ENCODE assay signal across 2 cellular contexts in the genomic region with DNA sequence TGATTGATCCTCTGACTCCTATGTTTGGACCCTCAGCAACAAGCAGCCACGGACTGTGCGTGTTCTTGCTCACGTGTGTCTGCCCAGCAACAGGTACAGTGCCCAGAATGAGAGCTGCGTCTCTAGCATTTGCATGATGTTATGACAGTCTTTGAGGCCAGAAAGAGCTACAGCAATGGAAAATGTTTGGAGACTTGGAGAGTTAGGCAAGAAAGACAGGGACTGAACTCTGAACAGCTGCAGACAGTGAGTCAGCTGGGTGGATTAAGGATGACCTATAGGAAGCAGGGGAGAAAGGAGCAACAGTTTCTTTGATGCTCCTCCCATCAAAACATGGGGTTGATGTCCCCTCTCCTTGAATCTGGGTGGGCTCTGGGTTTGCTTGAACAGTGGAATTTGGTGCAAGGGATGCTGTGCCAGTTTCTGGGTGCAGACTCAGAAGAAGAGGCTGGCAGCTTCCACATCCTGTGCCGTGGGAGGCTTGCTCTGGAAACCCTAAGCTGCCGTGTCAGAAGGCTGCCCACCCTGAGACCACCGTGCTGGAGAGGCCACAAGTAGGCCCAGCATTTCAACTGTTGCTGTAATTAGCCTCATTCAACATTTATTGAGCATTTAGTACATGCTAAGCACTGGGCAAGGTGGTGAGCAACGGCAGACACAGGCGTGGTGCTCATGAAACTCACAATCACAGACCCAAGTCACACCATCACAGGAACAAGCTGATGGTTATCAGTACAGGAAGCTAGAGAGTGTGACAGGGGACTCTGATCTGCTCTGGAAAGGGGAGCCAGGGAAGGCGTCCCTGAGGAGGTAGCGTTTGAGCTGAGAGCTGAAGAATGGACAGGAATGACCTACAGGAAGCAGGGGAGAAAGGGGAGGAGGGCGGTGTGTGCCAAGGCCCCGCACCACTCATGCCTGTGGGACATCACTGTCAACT.
TF ChIP-seq lines count a peak whose summit lies in the region.

No MANE protein-coding gene starts in this region.

TF ChIP-seq in HepG2, 621 proteins besides CTCF, POLR2A, EP300 and RAD21:
- TF ChIP-seq RFXANK (CRISPR knock-in tag; IDR thresholded peaks at IDR 0.05) (no peak), ZNF614 (CRISPR knock-in tag; IDR thresholded peaks at IDR 0.05; ENCODE audit: borderline replicate concordance) (no peak), HDAC2 (CRISPR knock-in tag; IDR thresholded peaks at IDR 0.05) (no peak), ZBTB8A (CRISPR knock-in tag; IDR thresholded peaks at IDR 0.05; ENCODE audit: borderline replicate concordance, low read depth) (no peak), ZNF556 (CRISPR knock-in tag; IDR thresholded peaks at IDR 0.05; ENCODE audit: borderline replicate concordance) (no peak), SRF (IDR thresholded peaks at IDR 0.05; ENCODE audit: low read depth, low read length) (no peak), FOXK2 (IDR thresholded peaks at IDR 0.05) (no peak), HES4 (CRISPR knock-in tag; IDR thresholded peaks at IDR 0.05; ENCODE audit: borderline replicate concordance) (no peak), RFX1 (IDR thresholded peaks at IDR 0.05) (no peak), ZNF101 (CRISPR knock-in tag; IDR thresholded peaks at IDR 0.05; ENCODE audit: borderline replicate concordance, low read depth) (no peak), ZBTB7A (CRISPR knock-in tag; IDR thresholded peaks at IDR 0.05) (no peak), MZF1 (CRISPR knock-in tag; IDR thresholded peaks at IDR 0.05; ENCODE audit: borderline replicate concordance) (no peak), DNMT1 (CRISPR knock-in tag; IDR thresholded peaks at IDR 0.05) (no peak)
- TF ChIP-seq, protein P1, sequence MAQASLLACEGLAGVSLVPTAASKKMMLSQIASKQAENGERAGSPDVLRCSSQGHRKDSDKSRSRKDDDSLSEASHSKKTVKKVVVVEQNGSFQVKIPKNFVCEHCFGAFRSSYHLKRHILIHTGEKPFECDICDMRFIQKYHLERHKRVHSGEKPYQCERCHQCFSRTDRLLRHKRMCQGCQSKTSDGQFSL (CRISPR knock-in tag; IDR thresholded peaks at IDR 0.05): no peak
- TF ChIP-seq, protein P2, sequence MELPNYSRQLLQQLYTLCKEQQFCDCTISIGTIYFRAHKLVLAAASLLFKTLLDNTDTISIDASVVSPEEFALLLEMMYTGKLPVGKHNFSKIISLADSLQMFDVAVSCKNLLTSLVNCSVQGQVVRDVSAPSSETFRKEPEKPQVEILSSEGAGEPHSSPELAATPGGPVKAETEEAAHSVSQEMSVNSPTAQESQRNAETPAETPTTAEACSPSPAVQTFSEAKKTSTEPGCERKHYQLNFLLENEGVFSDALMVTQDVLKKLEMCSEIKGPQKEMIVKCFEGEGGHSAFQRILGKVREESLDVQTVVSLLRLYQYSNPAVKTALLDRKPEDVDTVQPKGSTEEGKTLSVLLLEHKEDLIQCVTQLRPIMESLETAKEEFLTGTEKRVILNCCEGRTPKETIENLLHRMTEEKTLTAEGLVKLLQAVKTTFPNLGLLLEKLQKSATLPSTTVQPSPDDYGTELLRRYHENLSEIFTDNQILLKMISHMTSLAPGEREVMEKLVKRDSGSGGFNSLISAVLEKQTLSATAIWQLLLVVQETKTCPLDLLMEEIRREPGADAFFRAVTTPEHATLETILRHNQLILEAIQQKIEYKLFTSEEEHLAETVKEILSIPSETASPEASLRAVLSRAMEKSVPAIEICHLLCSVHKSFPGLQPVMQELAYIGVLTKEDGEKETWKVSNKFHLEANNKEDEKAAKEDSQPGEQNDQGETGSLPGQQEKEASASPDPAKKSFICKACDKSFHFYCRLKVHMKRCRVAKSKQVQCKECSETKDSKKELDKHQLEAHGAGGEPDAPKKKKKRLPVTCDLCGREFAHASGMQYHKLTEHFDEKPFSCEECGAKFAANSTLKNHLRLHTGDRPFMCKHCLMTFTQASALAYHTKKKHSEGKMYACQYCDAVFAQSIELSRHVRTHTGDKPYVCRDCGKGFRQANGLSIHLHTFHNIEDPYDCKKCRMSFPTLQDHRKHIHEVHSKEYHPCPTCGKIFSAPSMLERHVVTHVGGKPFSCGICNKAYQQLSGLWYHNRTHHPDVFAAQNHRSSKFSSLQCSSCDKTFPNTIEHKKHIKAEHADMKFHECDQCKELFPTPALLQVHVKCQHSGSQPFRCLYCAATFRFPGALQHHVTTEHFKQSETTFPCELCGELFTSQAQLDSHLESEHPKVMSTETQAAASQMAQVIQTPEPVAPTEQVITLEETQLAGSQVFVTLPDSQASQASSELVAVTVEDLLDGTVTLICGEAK (IDR thresholded peaks at IDR 0.05): no peak
- TF ChIP-seq, protein P2 (CRISPR knock-in tag; IDR thresholded peaks at IDR 0.05): no peak
- TF ChIP-seq, protein P3, sequence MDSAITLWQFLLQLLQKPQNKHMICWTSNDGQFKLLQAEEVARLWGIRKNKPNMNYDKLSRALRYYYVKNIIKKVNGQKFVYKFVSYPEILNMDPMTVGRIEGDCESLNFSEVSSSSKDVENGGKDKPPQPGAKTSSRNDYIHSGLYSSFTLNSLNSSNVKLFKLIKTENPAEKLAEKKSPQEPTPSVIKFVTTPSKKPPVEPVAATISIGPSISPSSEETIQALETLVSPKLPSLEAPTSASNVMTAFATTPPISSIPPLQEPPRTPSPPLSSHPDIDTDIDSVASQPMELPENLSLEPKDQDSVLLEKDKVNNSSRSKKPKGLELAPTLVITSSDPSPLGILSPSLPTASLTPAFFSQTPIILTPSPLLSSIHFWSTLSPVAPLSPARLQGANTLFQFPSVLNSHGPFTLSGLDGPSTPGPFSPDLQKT (CRISPR knock-in tag; IDR thresholded peaks at IDR 0.05; ENCODE audit: borderline replicate concordance): no peak
TF ChIP-seq in HepG2: peak in this region for 0.

TF ChIP-seq in HEK293T, 16 proteins besides CTCF, POLR2A, EP300 and RAD21:
- TF ChIP-seq ELF4 (IDR thresholded peaks at IDR 0.05) (no peak), NFRKB (IDR thresholded peaks at IDR 0.05) (no peak), FOXA1 (IDR thresholded peaks at IDR 0.05) (no peak), L3MBTL2 (conservative IDR thresholded peaks at IDR 0.05) (no peak), HDGF (IDR thresholded peaks at IDR 0.05; ENCODE audit: borderline replicate concordance) (no peak), BHLHE40 (IDR thresholded peaks at IDR 0.05; ENCODE audit: borderline replicate concordance) (no peak), TARDBP (IDR thresholded peaks at IDR 0.05) (no peak), ARNT (IDR thresholded peaks at IDR 0.05) (no peak), LEF1 (IDR thresholded peaks at IDR 0.05; ENCODE audit: borderline replicate concordance) (no peak), CTBP1 (IDR thresholded peaks at IDR 0.05; ENCODE audit: borderline replicate concordance) (no peak), ZNF384 (IDR thresholded peaks at IDR 0.05) (no peak), FOXK2 (IDR thresholded peaks at IDR 0.05) (no peak)
TF ChIP-seq in HEK293T: peak in this region for 0.
